In genomic region chr3:136075218-136075808, GRCh38 we compare ENCODE assay signal across 8 cellular contexts.
A peak's percentile ranks its signal among the peaks of the same experiment; 100 is the strongest.
DNase-seq lines count a peak whose midpoint lies in the region; ATAC-seq and TF ChIP-seq lines count a peak whose summit lies in the region.

No MANE protein-coding gene starts in this region.

- CTCF ChIA-PET in OCI-LY7 (lab: Charles Lee; ENCODE audit: unreplicated experiment), result interaction anchor here (1.4 kb wide), 1 partner anchor 677 kb away, joined by 5 read pairs; the partner anchor contains the start of gene STAG1

- H2AFZ ChIP-seq in OCI-LY7 (ENCODE audit: low read length), result no peak overlapping the region

- no peaks in the 10 kb centered on the region for H3K9me3 ChIP-seq in OCI-LY7 (ENCODE audit: low read length)

- H3K4me1 ChIP-seq in OCI-LY7 (ENCODE audit: insufficient read depth, low read length, poor library complexity, severe bottlenecking), result no peaks in the 10 kb centered on the region

- no peak overlapping the region for H3K4me3 ChIP-seq in OCI-LY7 (ENCODE audit: low read depth, low read length, poor library complexity, severe bottlenecking)

- no peak overlapping the region for H3K4me2 ChIP-seq in OCI-LY7 (ENCODE audit: low read length)

- intact Hi-C loops in OCI-LY7 (cut with micrococcal nuclease; ENCODE audit: unreplicated experiment), result loop anchor here (1.0 to 10.0 kb wide), 7 partner anchors 172 to 939 kb away; partner anchors contain the start of genes NCK1 and STAG1

- H3K27ac ChIP-seq in OCI-LY7 (ENCODE audit: low read depth, low read length, poor library complexity, severe bottlenecking) (no peak overlapping the region), epithelial cell of prostate (no peak overlapping the region)

- TF ChIP-seq CTCF in OCI-LY7 (conservative IDR thresholded peaks at IDR 0.05; ENCODE audit: low read length), result peak; percentile 99

- no peak for TF ChIP-seq EP300 in Ishikawa (IDR thresholded peaks at IDR 0.05; ENCODE audit: borderline replicate concordance)

- ATAC-seq in GM19324 (IDR thresholded peaks at IDR 0.05; ENCODE audit: low FRiP score, unreplicated experiment), result no peak

- peak; percentile 98 for TF ChIP-seq RAD21 in Ishikawa (IDR thresholded peaks at IDR 0.05; ENCODE audit: low read depth)

- H3K79me2 ChIP-seq in OCI-LY7 (ENCODE audit: insufficient read depth, low read depth, low read length), result no peaks in the 10 kb centered on the region

- no peaks in the 10 kb centered on the region for H3K9me2 ChIP-seq in OCI-LY7 (ENCODE audit: insufficient read depth, low read length)

- DNase-seq in DMS53 (lab: John Stamatoyannopoulos, UW), result peak; percentile 72
- DNase-seq in OCI-LY7 (ENCODE audit: low spot score), result peak; percentile 76
- DNase-seq in activated CD8-positive, alpha-beta memory T cell treated with anti-CD3 and anti-CD28 coated beads, Interleukin-2, amount 50 U/mL, for 48 hours, result peak; percentile 75
- DNase-seq in epithelial cell of prostate (ENCODE audit: low read depth, low spot score), result peak; percentile 10
- peak; percentile 86 for DNase-seq in myocyte (ENCODE audit: low read depth)
- peak; percentile 35 to 52 for DNase-seq in stimulated activated CD8-positive, alpha-beta memory T cell treated with anti-CD3 and anti-CD28 coated beads, Interleukin-7, amount 100 ng/mL, for 1 hour (ENCODE audit: low read depth in 2 of 2)

- H3K36me3 ChIP-seq in OCI-LY7 (ENCODE audit: insufficient read depth, low read length), result no peaks in the 10 kb centered on the region

- BruUV-seq in OCI-LY7 (replicated peaks; lab: Mats Ljungman, UMichigan), result no TSS peak

- POLR2A ChIA-PET in OCI-LY7 (lab: Charles Lee), result interaction anchor here (0.8 kb wide), 1 partner anchor 14 kb away, joined by 3 read pairs; no protein-coding TSS in a partner anchor

- no peaks in the 10 kb centered on the region for H4K20me1 ChIP-seq in OCI-LY7 (ENCODE audit: insufficient read depth, low read length)

TF ChIP-seq in Ishikawa, 13 proteins besides CTCF, POLR2A, EP300 and RAD21:
- TF ChIP-seq MAX (IDR thresholded peaks at IDR 0.05) (no peak), TAF1 (IDR thresholded peaks at IDR 0.05; ENCODE audit: low read depth) (no peak), YY1 (IDR thresholded peaks at IDR 0.05; ENCODE audit: low read depth) (no peak), REST (IDR thresholded peaks at IDR 0.05; ENCODE audit: low read depth) (no peak), FOXM1 (IDR thresholded peaks at IDR 0.05; ENCODE audit: borderline replicate concordance, low read depth) (no peak), ZBTB7A (IDR thresholded peaks at IDR 0.05; ENCODE audit: low read depth) (no peak), EGR1 (IDR thresholded peaks at IDR 0.05) (no peak), CEBPB (IDR thresholded peaks at IDR 0.05) (no peak), TEAD4 (IDR thresholded peaks at IDR 0.05) (no peak), TCF12 (IDR thresholded peaks at IDR 0.05; ENCODE audit: low read depth) (no peak), NFIC (IDR thresholded peaks at IDR 0.05) (no peak), CREB1 (IDR thresholded peaks at IDR 0.05; ENCODE audit: low read depth) (no peak)
TF ChIP-seq in Ishikawa: peak in this region for 0.

Comparison
In these comparisons a context has a peak if more than half of its experiments do, and no peak if none do; other contexts are left out.
1. DNase-seq: peak in every context shown above with its lines; median percentile 86 in myocyte; 76 in OCI-LY7; 75 in activated CD8-positive, alpha-beta memory T cell treated with anti-CD3 and anti-CD28 coated beads, Interleukin-2, amount 50 U/mL, for 48 hours; 72 in DMS53; 44 in stimulated activated CD8-positive, alpha-beta memory T cell treated with anti-CD3 and anti-CD28 coated beads, Interleukin-7, amount 100 ng/mL, for 1 hour; 10 in epithelial cell of prostate.